Comparison of ENCODE assay signal across 6 cellular contexts in the genomic region with DNA sequence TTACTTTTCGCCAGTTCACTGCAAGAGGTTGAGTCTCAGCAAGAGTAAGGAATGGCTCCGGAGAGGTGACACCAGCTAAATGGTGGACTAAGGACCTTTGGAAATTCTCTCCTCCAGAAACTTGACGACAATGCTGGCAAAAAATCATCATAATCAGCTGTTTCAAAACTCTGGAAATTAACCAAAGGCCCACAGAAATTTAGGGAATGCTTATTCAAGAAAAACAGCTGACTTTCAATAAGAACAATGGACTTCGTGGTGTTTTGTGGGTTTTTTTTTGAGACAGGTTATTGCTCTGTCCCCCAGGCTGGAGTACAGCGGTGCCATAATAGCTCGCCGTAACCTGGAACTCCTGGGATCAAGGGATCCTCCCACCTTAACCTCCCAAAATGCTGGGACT.
"Had no signal": no experiment of that assay in that cellular context is flagged by ENCODE, and none has a peak within 500 bp of the region (broad histone marks: within the 10 kb centered on the region; RNA-seq: fewer than 3 reads in every experiment).

No MANE protein-coding gene starts in this region.

- H3K4me3 ChIP-seq: GM23338 had no signal

- H3K4me1 Mint-ChIP-seq: IgD-negative memory B cell had no signal

- H3K27ac Mint-ChIP-seq: GM23338, IgD-negative memory B cell had no signal

- DNase-seq: HCEC 1CT had no signal

- H3K27ac ChIP-seq: HL-60 had no signal

- H3K4me3 Mint-ChIP-seq: GM23338, H9, IgD-negative memory B cell had no signal

- ATAC-seq: HepG2 had no signal
